Comparison of ENCODE assay signal across 8 cellular contexts in the genomic region with DNA sequence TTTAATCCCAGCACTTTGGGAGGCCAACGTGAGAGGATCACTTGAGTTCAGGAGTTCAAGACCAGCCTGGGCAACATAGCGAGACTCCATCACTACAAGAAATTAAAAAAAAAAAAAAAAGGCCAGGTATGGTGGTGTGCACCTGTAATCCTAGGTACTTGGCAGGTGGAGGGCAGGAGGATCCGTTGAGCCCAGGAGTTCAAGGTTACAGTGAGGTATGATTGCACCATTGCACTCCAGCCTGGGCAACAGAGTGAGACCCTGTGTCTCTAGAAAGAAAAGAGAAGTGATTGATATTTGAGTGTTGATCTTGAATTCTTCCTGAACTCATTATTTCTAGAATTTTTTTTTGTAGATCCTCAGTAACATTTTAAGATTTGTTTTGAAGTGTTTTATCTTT.
"Had no signal": no experiment of that assay in that cellular context is flagged by ENCODE, and none has a peak within 500 bp of the region (broad histone marks: within the 10 kb centered on the region; RNA-seq: fewer than 3 reads in every experiment).

No MANE protein-coding gene starts in this region.

- H3K27ac Mint-ChIP-seq: IgD-negative memory B cell had no signal

- H3K4me3 ChIP-seq: GM23248, HAP-1 had no signal

- ATAC-seq: HCT116 had no signal

- H3K9ac ChIP-seq: GM23248 had no signal

- H3K4me3 Mint-ChIP-seq: IgD-negative memory B cell had no signal

- H2AFZ ChIP-seq: GM23248 had no signal

- H3K27ac ChIP-seq: GM23248 had no signal

- FAIRE-seq: HTR-8/SVneo had no signal

- H3K27me3 Mint-ChIP-seq: IgD-negative memory B cell had no signal

- DNase-seq: GM23248, GOT3, H7, KG1 had no signal

- H3K36me3 ChIP-seq: HAP-1 had no signal

- H3K4me1 ChIP-seq: HAP-1 had no signal
